In genomic region chr5:109708813-109709212, GRCh38 we compare ENCODE assay signal across 24 cellular contexts.
"Had no signal": no experiment of that assay in that cellular context is flagged by ENCODE, and none has a peak within 500 bp of the region (broad histone marks: within the 10 kb centered on the region; RNA-seq: fewer than 3 reads in every experiment).

No MANE protein-coding gene starts in this region.

- H3K9me3 ChIP-seq: breast epithelium, Peyer's patch, SJSA1 had no signal

- H3K27me3 ChIP-seq: breast epithelium, Peyer's patch, SJSA1 had no signal

- H3K36me3 ChIP-seq: breast epithelium, Peyer's patch had no signal

- H3K4me3 ChIP-seq: breast epithelium, Peyer's patch, SJSA1 had no signal

- H3K9me3 Mint-ChIP-seq: activated naive CD8-positive, alpha-beta T cell treated with anti-CD3 and anti-CD28 coated beads, Interleukin-2, amount 10 ng/mL, durations not matched to agents 7 days and 5 days; T-helper 1 cell treated with Interleukin-12 subunit alpha and Interleukin-12 subunit beta and Interleukin-4 antibody, amounts not matched to agents 30 μg/mL and 1 μg/mL, for 36 hours; WTC11 had no signal

- H3K27ac Mint-ChIP-seq: activated CD8-positive, alpha-beta T cell treated with anti-CD3 and anti-CD28 coated beads, Interleukin-2, amount 10 ng/mL, durations not matched to agents 7 days and 5 days; activated naive CD8-positive, alpha-beta T cell treated with anti-CD3 and anti-CD28 coated beads, Interleukin-2, amount 10 ng/mL, durations not matched to agents 7 days and 5 days; T-helper 1 cell treated with Interleukin-12 subunit alpha and Interleukin-12 subunit beta and Interleukin-4 antibody, amounts not matched to agents 30 μg/mL and 1 μg/mL, for 36 hours; WTC11 had no signal

- H3K9ac ChIP-seq: KMS-11 had no signal

- ATAC-seq: activated CD8-positive, alpha-beta T cell treated with anti-CD3 and anti-CD28 coated beads, Interleukin-2, amount 10 ng/mL, durations not matched to agents 7 days and 5 days; WTC11 had no signal

- H3K4me1 ChIP-seq: breast epithelium, SJSA1 had no signal

- H3K27ac ChIP-seq: breast epithelium, KMS-11, SJSA1 had no signal

- DNase-seq: activated CD4-positive, alpha-beta T cell treated with anti-CD3 and anti-CD28 coated beads for 48 hours; activated CD4-positive, alpha-beta T cell treated with anti-CD3 and anti-CD28 coated beads, Interleukin-2, amount 50 U/mL, for 4 hours; activated CD4-positive, CD25-positive, alpha-beta regulatory T cell treated with anti-CD3 and anti-CD28 coated beads, Interleukin-2, amount 50 U/mL, for 72 hours; activated CD8-positive, alpha-beta memory T cell treated with anti-CD3 and anti-CD28 coated beads, Interleukin-2, amount 50 U/mL, for 48 hours; activated CD8-positive, alpha-beta T cell treated with anti-CD3 and anti-CD28 coated beads, Interleukin-2, amount 10 ng/mL, durations not matched to agents 7 days and 5 days; activated naive CD4-positive, alpha-beta T cell treated with anti-CD3 and anti-CD28 coated beads, Interleukin-2, amount 50 U/mL, for 16 hours; activated naive CD8-positive, alpha-beta T cell treated with anti-CD3 and anti-CD28 coated beads, Interleukin-2, amount 10 ng/mL, durations not matched to agents 7 days and 5 days; activated T-cell treated with anti-CD3 and anti-CD28 coated beads, Interleukin-2, amount 50 U/mL, for 1 hour; aorta; caudate nucleus; MV-4-11; NCI-H1092 treated with DMSO at 0.1 percent for 48 hours; NCI-H1417 treated with DMSO at 0.1 percent for 48 hours; NCI-H1694 treated with DMSO at 0.1 percent for 48 hours; NCI-H2029 treated with DMSO at 0.1 percent for 48 hours; NCI-H446; NCI-H524; SHP77 had no signal

- H3K4me3 Mint-ChIP-seq: activated CD8-positive, alpha-beta T cell treated with anti-CD3 and anti-CD28 coated beads, Interleukin-2, amount 10 ng/mL, durations not matched to agents 7 days and 5 days; activated naive CD8-positive, alpha-beta T cell treated with anti-CD3 and anti-CD28 coated beads, Interleukin-2, amount 10 ng/mL, durations not matched to agents 7 days and 5 days; T-helper 1 cell treated with Interleukin-12 subunit alpha and Interleukin-12 subunit beta and Interleukin-4 antibody, amounts not matched to agents 30 μg/mL and 1 μg/mL, for 36 hours; WTC11 had no signal
